17 cellular contexts compared by ENCODE assay signal in genomic region chr7:8442295-8442813, GRCh38. TPM values are rescaled to one million over a fixed set of nuclear protein-coding genes. Genes with fewer than 3 reads are reported as not detected.
A peak's percentile ranks its signal among the peaks of the same experiment; 100 is the strongest.
DNase-seq lines count a peak whose midpoint lies in the region; ATAC-seq and TF ChIP-seq lines count a peak whose summit lies in the region.
"Had no signal": no experiment of that assay in that cellular context is flagged by ENCODE, and none has a peak within 500 bp of the region (broad histone marks: within the 10 kb centered on the region; RNA-seq: fewer than 3 reads in every experiment).

No MANE protein-coding gene starts in this region.

- H3K4me1 ChIP-seq in endodermal cell (ENCODE audit: control insufficient read depth, insufficient read depth, low read length) = peaks cover 7% of the 10 kb centered on the region
- H3K4me1 ChIP-seq in neuronal stem cell (ENCODE audit: control insufficient read depth in 2 of 2, insufficient read depth in 1 of 2, low read depth in 1 of 2, low read length in 2 of 2) = peaks cover 16 to 18% of the 10 kb centered on the region in 2 donors
- H3K4me1 ChIP-seq: A549 had no signal

- peak overlapping the region; percentile 83 for H2AFZ ChIP-seq in neuronal stem cell (ENCODE audit: low read length)

- TF ChIP-seq CTCF in endodermal cell (conservative IDR thresholded peaks at IDR 0.05) = no peak

- H3K9ac ChIP-seq in endodermal cell (ENCODE audit: extremely low read depth, low read length, poor library complexity, severe bottlenecking) = no peak overlapping the region
- no peak overlapping the region for H3K9ac ChIP-seq in neuronal stem cell (ENCODE audit: low read depth, low read length, poor library complexity)

- H3K27ac Mint-ChIP-seq in T-helper 1 cell treated with Interleukin-12 subunit alpha and Interleukin-12 subunit beta and Interleukin-4 antibody, amounts not matched to agents 30 μg/mL and 1 μg/mL, for 36 hours = peak overlapping the region; percentile 52
- no peak overlapping the region for H3K27ac Mint-ChIP-seq in endodermal cell
- H3K27ac Mint-ChIP-seq: activated naive CD4-positive, alpha-beta T cell treated with anti-CD3 and anti-CD28 coated beads, Interleukin-2, amount 50 U/mL, for 24 hours; CD8-positive, alpha-beta memory T cell had no signal

- no peak overlapping the region for H2BK15ac ChIP-seq in neuronal stem cell (ENCODE audit: low read length)

- H3K79me1 ChIP-seq in neuronal stem cell (ENCODE audit: low read depth, low read length) = no peaks in the 10 kb centered on the region

- H3K18ac ChIP-seq in neuronal stem cell (ENCODE audit: low read length) = no peak overlapping the region

- peaks cover 4% of the 10 kb centered on the region for H3K36me3 Mint-ChIP-seq in T-helper 1 cell treated with Interleukin-12 subunit alpha and Interleukin-12 subunit beta and Interleukin-4 antibody, amounts not matched to agents 30 μg/mL and 1 μg/mL, for 36 hours (ENCODE audit: low read depth)
- H3K36me3 Mint-ChIP-seq in endodermal cell (ENCODE audit: low read depth) = no peaks in the 10 kb centered on the region

- WGBS in endodermal cell (ENCODE audit: insufficient coverage in 1 of 2, insufficient read length in 1 of 2), 2 experiments = 0 to 2% methylated on average over 29 to 39 of the region's 39 CpGs
- WGBS in neuronal stem cell (ENCODE audit: extremely low coverage in 2 of 2, insufficient read length in 2 of 2, insufficient replicate concordance in 1 of 2), 2 donors = no CpG with 5 or more reads among the region's 39 CpGs

- H4K8ac ChIP-seq in neuronal stem cell (ENCODE audit: low read depth, low read length) = no peak overlapping the region

- no peak overlapping the region for H2BK120ac ChIP-seq in neuronal stem cell (ENCODE audit: low read depth, low read length)

- H3K14ac ChIP-seq in neuronal stem cell (ENCODE audit: low read length) = no peak overlapping the region

- peak overlapping the region; percentile 99 for H3K4me2 ChIP-seq in neuronal stem cell (ENCODE audit: insufficient read depth, low read length, poor library complexity, severe bottlenecking)
- H3K4me2 ChIP-seq: A549 had no signal

- peaks cover 75% of the 10 kb centered on the region for H3K27me3 Mint-ChIP-seq in T-helper 1 cell treated with Interleukin-12 subunit alpha and Interleukin-12 subunit beta and Interleukin-4 antibody, amounts not matched to agents 30 μg/mL and 1 μg/mL, for 36 hours (ENCODE audit: low read depth)
- H3K27me3 Mint-ChIP-seq in endodermal cell (ENCODE audit: insufficient read depth) = peaks cover 88% of the 10 kb centered on the region

- H3K4me3 Mint-ChIP-seq in T-helper 1 cell treated with Interleukin-12 subunit alpha and Interleukin-12 subunit beta and Interleukin-4 antibody, amounts not matched to agents 30 μg/mL and 1 μg/mL, for 36 hours = no peak overlapping the region
- peak overlapping the region; percentile 46 for H3K4me3 Mint-ChIP-seq in endodermal cell
- H3K4me3 Mint-ChIP-seq: activated naive CD4-positive, alpha-beta T cell treated with anti-CD3 and anti-CD28 coated beads, Interleukin-2, amount 50 U/mL, for 24 hours; CD8-positive, alpha-beta memory T cell; natural killer cell treated with Interleukin-12 subunit alpha and Interleukin-12 subunit beta and Interleukin-15 and Interleukin-18, amount 100 ng/mL, for 72 hours had no signal

- peak; percentile 8 for ATAC-seq in HG03354 (IDR thresholded peaks at IDR 0.05; ENCODE audit: poor library complexity, severe bottlenecking, unreplicated experiment)

- H2AK5ac ChIP-seq in neuronal stem cell (ENCODE audit: low read depth, low read length) = no peak overlapping the region

- H4K91ac ChIP-seq in neuronal stem cell (ENCODE audit: low read depth, low read length, poor library complexity) = no peak overlapping the region

- no peak for DNase-seq in T-helper 1 cell
- DNase-seq in endodermal cell = no peak
- DNase-seq in neuronal stem cell (ENCODE audit: low spot score) = no peak
- no peak for DNase-seq in caudate nucleus (lab: John Stamatoyannopoulos, UW)
- no peak for DNase-seq in SIG-M5 treated with dmso at 0.1 percent for 504 hours (lab: John Stamatoyannopoulos, UW; ENCODE audit: unreplicated experiment)
- DNase-seq in CD1c-positive myeloid dendritic cell (ENCODE audit: extremely low spot score) = no peak
- DNase-seq: NCI-H187 had no signal

- H3K4me3 ChIP-seq in endodermal cell (ENCODE audit: low read length) (peak overlapping the region; percentile 79), neuronal stem cell (ENCODE audit: low read length in 2 of 2) (peak overlapping the region; percentile 35 to 78)
- H3K4me3 ChIP-seq: A549 had no signal

- no peak overlapping the region for H2BK5ac ChIP-seq in neuronal stem cell (ENCODE audit: low read length)

- peaks cover 9% of the 10 kb centered on the region for H3K9me3 Mint-ChIP-seq in T-helper 1 cell treated with Interleukin-12 subunit alpha and Interleukin-12 subunit beta and Interleukin-4 antibody, amounts not matched to agents 30 μg/mL and 1 μg/mL, for 36 hours
- no peaks in the 10 kb centered on the region for H3K9me3 Mint-ChIP-seq in endodermal cell

- H3K36me3 ChIP-seq in endodermal cell (ENCODE audit: control insufficient read depth, insufficient read depth, low read length) = no peaks in the 10 kb centered on the region
- H3K36me3 ChIP-seq in neuronal stem cell (replicated peaks in 1 of 2; ENCODE audit: control insufficient read depth in 2 of 2, insufficient read depth in 2 of 2, low read length in 2 of 2) = no peaks in the 10 kb centered on the region

- H3K4ac ChIP-seq in neuronal stem cell (ENCODE audit: low read length) = no peak overlapping the region

- H3K27me3 ChIP-seq in endodermal cell (ENCODE audit: control insufficient read depth, insufficient read depth, low read length, poor library complexity, severe bottlenecking) (peaks cover 100% of the 10 kb centered on the region), neuronal stem cell (ENCODE audit: control insufficient read depth in 3 of 3, insufficient read depth in 3 of 3, low read depth in 1 of 3, low read length in 3 of 3) (peaks cover 7 to 91% (median 64%) of the 10 kb centered on the region in 3 experiments)

- peaks cover 6% of the 10 kb centered on the region for H3K4me1 Mint-ChIP-seq in T-helper 1 cell treated with Interleukin-12 subunit alpha and Interleukin-12 subunit beta and Interleukin-4 antibody, amounts not matched to agents 30 μg/mL and 1 μg/mL, for 36 hours (ENCODE audit: low read depth)
- peaks cover 27% of the 10 kb centered on the region for H3K4me1 Mint-ChIP-seq in endodermal cell

- no peak overlapping the region for H3K27ac ChIP-seq in endodermal cell (ENCODE audit: low read depth, low read length)
- no peak overlapping the region for H3K27ac ChIP-seq in neuronal stem cell (replicated peaks; ENCODE audit: low read length)
- H3K27ac ChIP-seq in caudate nucleus (ENCODE audit: low read depth, low read length) = no peak overlapping the region
- H3K27ac ChIP-seq: A549 had no signal

- H3K23ac ChIP-seq in neuronal stem cell (ENCODE audit: low read depth, low read length, poor library complexity) = no peak overlapping the region

- H2BK12ac ChIP-seq in neuronal stem cell (ENCODE audit: low read length) = no peak overlapping the region

- H3K9me3 ChIP-seq in endodermal cell (ENCODE audit: control insufficient read depth, low read length) = no peaks in the 10 kb centered on the region
- no peaks in the 10 kb centered on the region for H3K9me3 ChIP-seq in neuronal stem cell (replicated peaks in 1 of 2; ENCODE audit: control insufficient read depth in 2 of 2, insufficient read depth in 1 of 2, low read depth in 1 of 2, low read length in 2 of 2)

RNA-seq across cellular contexts. Expression of gene NXPH1, which starts 8.9 kb away (rescaled TPM):
- under 1 TPM in 1 of 2 donors, not detected in 1; 0.24 TPM for total RNA-seq in endodermal cell
- polyA plus RNA-seq in endodermal cell (2013, experiment 1 of 2) = 0.28 TPM
- polyA plus RNA-seq in endodermal cell (2013, experiment 2 of 2) = 0.17 TPM
- 0.01 TPM for polyA plus RNA-seq in neuronal stem cell (2013, experiment 1 of 2)
- not detected for polyA plus RNA-seq in neuronal stem cell (2013, experiment 2 of 2)
- total RNA-seq: CD8-positive, alpha-beta memory T cell; HT-29; left lobe of liver; M059J; natural killer cell treated with Interleukin-12 subunit alpha and Interleukin-12 subunit beta and Interleukin-15 and Interleukin-18, amount 100 ng/mL, for 72 hours; subcutaneous adipose tissue had no signal
- polyA plus RNA-seq: A549; CD8-positive, alpha-beta memory T cell had no signal
